8 cellular contexts compared by ENCODE assay signal in the genomic region with DNA sequence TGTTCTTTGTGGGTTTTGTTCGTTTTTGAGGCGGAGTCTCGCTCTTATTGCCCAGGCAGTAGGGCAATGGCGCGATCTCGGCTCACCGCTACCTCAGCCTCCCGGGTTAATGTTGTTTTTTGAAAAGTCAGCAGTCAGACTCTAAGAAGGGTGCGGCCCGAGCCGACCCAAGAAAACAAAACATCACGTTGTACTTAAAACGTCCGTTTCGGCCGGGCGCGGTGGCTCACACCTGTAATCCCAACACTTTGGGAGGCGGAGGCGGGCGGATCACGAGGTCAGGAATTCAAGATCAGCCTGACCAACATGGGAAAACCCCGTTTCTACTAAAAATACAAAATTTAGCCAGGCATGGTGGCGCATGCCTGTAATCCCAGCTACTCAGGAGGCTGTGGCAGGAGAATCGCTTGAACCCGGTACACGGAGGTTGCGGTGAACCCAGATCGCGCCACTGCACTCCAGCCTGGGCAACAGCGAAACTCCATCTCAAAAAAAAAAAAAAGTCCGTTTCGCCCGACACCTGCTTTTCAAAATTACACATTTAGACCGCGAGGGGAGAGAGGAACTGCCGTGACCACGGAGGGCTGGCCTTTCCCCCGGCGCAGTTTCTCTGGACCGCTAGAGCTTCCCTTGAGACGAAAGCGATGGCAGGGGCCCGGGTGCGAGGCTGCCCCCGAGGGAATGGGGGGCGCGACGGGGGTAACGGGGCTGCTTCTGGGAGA. TPM values are rescaled to one million over a fixed set of nuclear protein-coding genes. Genes with fewer than 3 reads are reported as not detected.
A peak's percentile ranks its signal among the peaks of the same experiment; 100 is the strongest.
DNase-seq lines count a peak whose midpoint lies in the region; ATAC-seq and TF ChIP-seq lines count a peak whose summit lies in the region.

No MANE protein-coding gene starts in this region.

- H3K27me3 Mint-ChIP-seq in Caco-2 (ENCODE audit: insufficient read depth, unreplicated experiment) (no peaks in the 10 kb centered on the region), MCF 10A (ENCODE audit: insufficient read depth, unreplicated experiment) (no peaks in the 10 kb centered on the region)

- H3K4me1 Mint-ChIP-seq in Caco-2 (ENCODE audit: low read depth, unreplicated experiment), result peaks cover 24% of the 10 kb centered on the region
- H3K4me1 Mint-ChIP-seq in MCF 10A (ENCODE audit: insufficient read depth, unreplicated experiment), result peaks cover 56% of the 10 kb centered on the region

- H3K9me3 ChIP-seq in Caco-2, result no peaks in the 10 kb centered on the region

- H3K4me1 ChIP-seq in Caco-2, result peaks cover 22% of the 10 kb centered on the region

- H3K9me3 Mint-ChIP-seq in Caco-2 (ENCODE audit: unreplicated experiment) (no peaks in the 10 kb centered on the region), MCF 10A (ENCODE audit: unreplicated experiment) (no peaks in the 10 kb centered on the region)

- H3K36me3 ChIP-seq in Caco-2 (ENCODE audit: control insufficient read depth, insufficient read depth, low read length) (0 out of 2 replicates have a peak, but pooled peaks cover 1% of the 10 kb centered on the region), kidney epithelial cell (ENCODE audit: control insufficient read depth, insufficient read depth, low read length) (peaks cover 2% of the 10 kb centered on the region)

- H3K27me3 ChIP-seq in Caco-2 (replicated peaks; ENCODE audit: control insufficient read depth, insufficient read depth, low read length) (no peaks in the 10 kb centered on the region), kidney epithelial cell (ENCODE audit: control insufficient read depth, insufficient read depth, low read length) (no peaks in the 10 kb centered on the region)

- H3K36me3 Mint-ChIP-seq in Caco-2 (ENCODE audit: insufficient read depth, unreplicated experiment), result peaks cover 5% of the 10 kb centered on the region
- H3K36me3 Mint-ChIP-seq in MCF 10A (ENCODE audit: insufficient read depth, unreplicated experiment), result peaks cover 45% of the 10 kb centered on the region

- no peak for TF ChIP-seq CTCF in Caco-2 (IDR thresholded peaks at IDR 0.05; ENCODE audit: insufficient read depth in 1 of 2, low read depth in 1 of 2, low read length in 1 of 2, severe bottlenecking in 1 of 2, unreplicated experiment in 1 of 2)
- TF ChIP-seq CTCF in MCF 10A (IDR thresholded peaks at IDR 0.05; ENCODE audit: unreplicated experiment), result no peak
- no peak for TF ChIP-seq CTCF in kidney epithelial cell (IDR thresholded peaks at IDR 0.05; ENCODE audit: insufficient read depth, low read length, poor library complexity, severe bottlenecking)

- BruUV-seq in Caco-2 (replicated peaks; lab: Mats Ljungman, UMichigan) (no TSS peak), MCF 10A (replicated peaks; lab: Mats Ljungman, UMichigan) (no TSS peak)

- H3K4me3 ChIP-seq in Caco-2 (ENCODE audit: low read depth, low read length) (peak overlapping the region; percentile 86), kidney epithelial cell (ENCODE audit: low read depth, low read length) (peak overlapping the region; percentile 81)

- DNase-seq in Caco-2 (peak; percentile 47 to 62), SKM-1 treated with dmso at 0.1 percent for 144 hours (lab: John Stamatoyannopoulos, UW; ENCODE audit: unreplicated experiment) (peak; percentile 41), MCF 10A (ENCODE audit: unreplicated experiment) (peak; percentile 46), kidney epithelial cell (ENCODE audit: low read depth) (no peak), GDM1 (lab: John Stamatoyannopoulos, UW) (no peak)
- peak; percentile 36 for DNase-seq in stimulated activated CD4-positive, alpha-beta T cell treated with anti-CD3 and anti-CD28 coated beads, Interleukin-4, amount 100 ng/mL, for 1 hour

- H3K27ac Mint-ChIP-seq in Caco-2 (ENCODE audit: unreplicated experiment) (peak overlapping the region; percentile 84), MCF 10A (ENCODE audit: low read depth, unreplicated experiment) (peak overlapping the region; percentile 90)

- CTCF ChIA-PET in Caco-2 (lab: Charles Lee) (interaction anchor here (0.7 to 1.2 kb wide), 4 partner anchors 12 to 675 kb away, joined by 3 to 6 read pairs (median 4); no protein-coding TSS in a partner anchor), MCF 10A (lab: Yijun Ruan, JAX) (interaction anchor here (0.6 to 8.1 kb wide), 4 partner anchors 11 to 370 kb away, joined by 3 to 78 read pairs (median 3); no protein-coding TSS in a partner anchor)

- peak; percentile 46 for ATAC-seq in GM19463 (IDR thresholded peaks at IDR 0.05; ENCODE audit: unreplicated experiment)
- ATAC-seq in HG03521 (IDR thresholded peaks at IDR 0.05; ENCODE audit: unreplicated experiment), result peak; percentile 41

- H3K4me3 Mint-ChIP-seq in Caco-2 (ENCODE audit: unreplicated experiment) (peak overlapping the region; percentile 84), MCF 10A (ENCODE audit: unreplicated experiment) (peak overlapping the region; percentile 88)

- intact Hi-C loops in Caco-2 (cut with micrococcal nuclease; ENCODE audit: unreplicated experiment), result loop anchor here (5.0 kb wide), 2 partner anchors 33 to 373 kb away; partner anchors contain the start of gene C11orf91
- intact Hi-C loops in MCF 10A (cut with micrococcal nuclease), result loop anchor here (1.0 to 5.0 kb wide), 4 partner anchors 19 to 757 kb away; no protein-coding TSS in a partner anchor

- POLR2A ChIA-PET in Caco-2 (lab: Charles Lee) (no interaction called here), MCF 10A (lab: Yijun Ruan, JAX) (interaction anchor here (0.6 to 11.3 kb wide), 26 partner anchors 7 to 1404 kb away, joined by 3 to 409 read pairs (median 4); partner anchors contain the start of genes C11orf91, FBXO3, HIPK3 and TCP11L1)

RNA-seq across cellular contexts. Expression of gene CD59, which starts 0.6 kb away (rescaled TPM):
- total RNA-seq in Caco-2 (2022) (149 and 152 TPM in 2 replicates), MCF 10A (2022) (597 and 618 TPM in 2 replicates), kidney epithelial cell (468 and 469 TPM in 2 replicates)

RNA-seq across cellular contexts. Expression of gene C11orf91, which starts 35.0 kb away (rescaled TPM):
- total RNA-seq in Caco-2 (2022) (not detected in 2 replicates), MCF 10A (2022) (2.8 and 2.9 TPM in 2 replicates), kidney epithelial cell (not detected in 2 replicates)

RNA-seq across cellular contexts. Expression of gene FBXO3, which starts 38.7 kb away (rescaled TPM):
- total RNA-seq in Caco-2 (2022) (27.4 and 29.6 TPM in 2 replicates), MCF 10A (2022) (20.1 and 22.7 TPM in 2 replicates), kidney epithelial cell (29.9 and 34.6 TPM in 2 replicates)

Comparison
In these comparisons a context has a peak if more than half of its experiments do, and no peak if none do; other contexts are left out.
1. DNase-seq: peak in Caco-2 (2 of 2), SKM-1 treated with dmso at 0.1 percent for 144 hours (single experiment), MCF 10A (single experiment) and stimulated activated CD4-positive, alpha-beta T cell treated with anti-CD3 and anti-CD28 coated beads, Interleukin-4, amount 100 ng/mL, for 1 hour (single experiment); none in kidney epithelial cell (single experiment) and GDM1 (single experiment).